ENCODE assay signal across 8 cellular contexts in genomic region chr13:99501952-99502310, GRCh38. TPM values are rescaled to one million over a fixed set of nuclear protein-coding genes. Genes with fewer than 3 reads are reported as not detected.
DNase-seq lines count a peak whose midpoint lies in the region; ATAC-seq and TF ChIP-seq lines count a peak whose summit lies in the region.

No MANE protein-coding gene starts in this region.

- intact Hi-C loops in CD14-positive monocyte (cut with micrococcal nuclease) = loop anchor here (5.0 to 10.0 kb wide), 2 partner anchors 60 to 103 kb away; partner anchors contain the start of gene CLYBL (in 1 of the 2)

- in situ Hi-C loops in KBM-7 (cut with MboI; ENCODE audit: low pct_unique_long_range_greater_than_20kb, low sequenced_read_pairs) = no loop called here

- H3K4me2 ChIP-seq in parathyroid adenoma (ENCODE audit: low read length) = peak overlapping the region; percentile 74

- H3K9ac ChIP-seq in parathyroid adenoma = no peak overlapping the region

- peaks cover 0 to 2% (median 0%) of the 10 kb centered on the region in 7 donors for H3K9me3 Mint-ChIP-seq in CD14-positive monocyte

- H2AFZ ChIP-seq in parathyroid adenoma = peak overlapping the region; percentile 95

- peaks cover 68% of the 10 kb centered on the region for H3K4me1 Mint-ChIP-seq in CD14-positive monocyte

- peak overlapping the region; percentile 95 to 98 (median 98) for H3K27ac Mint-ChIP-seq in CD14-positive monocyte

- H3K9me3 ChIP-seq in parathyroid adenoma (ENCODE audit: control insufficient read depth, low read length) = no peaks in the 10 kb centered on the region

- no peak for ATAC-seq in HG03457 (IDR thresholded peaks at IDR 0.05; ENCODE audit: unreplicated experiment)
- no peak for ATAC-seq in GM18907 (IDR thresholded peaks at IDR 0.05; ENCODE audit: unreplicated experiment)

- TF ChIP-seq CTCF in CD14-positive monocyte (IDR thresholded peaks at IDR 0.05) = no peak
- no peak for TF ChIP-seq CTCF in foreskin fibroblast (IDR thresholded peaks at IDR 0.05; ENCODE audit: low read depth, low read length)
- no peak for TF ChIP-seq CTCF in parathyroid adenoma (IDR thresholded peaks at IDR 0.05)

- peaks cover 1 to 2% of the 10 kb centered on the region in 2 donors for H3K36me3 Mint-ChIP-seq in CD14-positive monocyte

- H3K4me1 ChIP-seq in parathyroid adenoma = peaks cover 17% of the 10 kb centered on the region

- H3K27ac ChIP-seq in parathyroid adenoma = peak overlapping the region; percentile 84

- peaks cover 0 to 1% (median 0%) of the 10 kb centered on the region in 3 donors for H3K27me3 Mint-ChIP-seq in CD14-positive monocyte (ENCODE audit: low read depth in 3 of 3)

- peak overlapping the region; percentile 97 for H3K4me3 Mint-ChIP-seq in CD14-positive monocyte

- no peak for DNase-seq in CD14-positive monocyte (ENCODE audit: low spot score)
- peak; percentile 45 for DNase-seq in KBM-7
- peak; percentile 43 for DNase-seq in activated T-cell treated with anti-CD3 and anti-CD28 coated beads, Interleukin-2, amount 50 U/mL, for 1 hour
- peak in 1 of 2 donors; percentile 53 for DNase-seq in foreskin fibroblast
- DNase-seq in hippocampal formation (lab: John Stamatoyannopoulos, UW) = no peak

- H3K4me3 ChIP-seq in foreskin fibroblast (ENCODE audit: low read depth in 1 of 2, low read length in 2 of 2) = peak overlapping the region; percentile 90 to 98
- peak overlapping the region; percentile 98 for H3K4me3 ChIP-seq in parathyroid adenoma (ENCODE audit: low read depth, low read length)

- no peaks in the 10 kb centered on the region for H3K27me3 ChIP-seq in parathyroid adenoma (ENCODE audit: control insufficient read depth, insufficient read depth, low read length)

- peaks cover 20% of the 10 kb centered on the region for H3K79me2 ChIP-seq in parathyroid adenoma

- no peaks in the 10 kb centered on the region for H3K36me3 ChIP-seq in parathyroid adenoma (ENCODE audit: control insufficient read depth, insufficient read depth, low read length)

RNA-seq across cellular contexts. Expression of gene TM9SF2, which starts 0.7 kb away (rescaled TPM):
- polyA plus RNA-seq in CD14-positive monocyte = 100 to 1,000 TPM; 218 to 255 TPM

Comparison
In these comparisons a context has a peak if more than half of its experiments do, and no peak if none do; other contexts are left out.
1. DNase-seq: peak in KBM-7 (single experiment) and activated T-cell treated with anti-CD3 and anti-CD28 coated beads, Interleukin-2, amount 50 U/mL, for 1 hour (single experiment); none in CD14-positive monocyte (single experiment) and hippocampal formation (0 of 2).